8 cellular contexts compared by ENCODE assay signal in the genomic region with DNA sequence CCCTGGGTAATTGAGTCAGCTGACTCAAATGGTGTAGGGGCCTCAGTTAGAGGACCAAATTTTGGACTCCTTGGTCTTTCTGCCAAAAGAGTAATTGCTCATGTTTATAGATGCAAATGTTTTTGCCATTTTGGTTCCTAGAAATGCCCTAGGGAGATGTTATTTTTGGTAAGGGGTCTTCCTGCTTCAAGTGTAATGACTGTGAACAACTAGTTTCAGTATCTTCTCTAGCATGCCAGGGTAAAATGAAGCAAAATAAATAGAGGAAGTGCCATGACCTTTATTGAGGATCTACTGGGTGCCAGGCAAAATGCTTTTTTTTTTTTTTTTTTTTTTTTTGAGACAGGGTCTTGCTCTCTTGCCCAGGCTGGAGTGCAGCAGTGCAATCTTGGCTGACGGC. TPM values are rescaled to one million over a fixed set of nuclear protein-coding genes. Genes with fewer than 3 reads are reported as not detected.
DNase-seq lines count a peak whose midpoint lies in the region; ATAC-seq, FAIRE-seq and TF ChIP-seq lines count a peak whose summit lies in the region.
"Not testable (repeated sequence)": the region's sequence is repeated elsewhere in the genome, so short reads cannot be mapped to it uniquely, and the experiment has no call there.

No MANE protein-coding gene starts in this region.

- not testable (repeated sequence) for H3K27ac ChIP-seq in BLaER1; CD4-positive, alpha-beta T cell (ENCODE audit: low read depth, low read length)

- not testable (repeated sequence) for ATAC-seq in CD4-positive, alpha-beta T cell (ENCODE audit: poor library complexity)
- ATAC-seq in T-helper 17 cell (peak; percentile 30), naive B cell (ENCODE audit: low read depth in 2 of 2) (peak; percentile 44 to 52)
- peak; percentile 3 for ATAC-seq in stimulated activated naive CD8-positive, alpha-beta T cell treated with anti-CD3 and anti-CD28 coated beads, Interleukin-15, Interleukin-2, amounts not matched to agents 100 U/mL and 50 U/mL, for 24 hours

- H3K9me3 ChIP-seq in BLaER1; CD4-positive, alpha-beta T cell (ENCODE audit: control insufficient read depth, low read length); T-helper 17 cell (ENCODE audit: control insufficient read depth, low read length, poor library complexity, severe bottlenecking): not testable (repeated sequence)

- H3K4me1 Mint-ChIP-seq in CD4-positive, alpha-beta T cell (ENCODE audit: low read depth), result peaks cover 34% of the 10 kb centered on the region
- H3K4me1 Mint-ChIP-seq in T-helper 17 cell (peaks cover 18% of the 10 kb centered on the region), naive B cell (peaks cover 67 to 85% (median 77%) of the 10 kb centered on the region in 3 donors)
- peaks cover 44% of the 10 kb centered on the region for H3K4me1 Mint-ChIP-seq in activated naive CD8-positive, alpha-beta T cell treated with anti-CD3 and anti-CD28 coated beads for 36 hours

- CTCF ChIA-PET in CD4-positive, alpha-beta T cell (lab: Charles Lee), result not testable (repeated sequence)

- H3K9ac ChIP-seq in BLaER1, result not testable (repeated sequence)

- H4K20me1 ChIP-seq in BLaER1, result 0 out of 2 replicates have a peak, but pooled peaks cover 11% of the 10 kb centered on the region

- H3K27ac Mint-ChIP-seq in CD4-positive, alpha-beta T cell; T-helper 17 cell: not testable (repeated sequence)
- H3K27ac Mint-ChIP-seq in activated naive CD8-positive, alpha-beta T cell treated with anti-CD3 and anti-CD28 coated beads for 36 hours, result peak overlapping the region; percentile 76
- H3K27ac Mint-ChIP-seq in naive B cell, result peak overlapping the region in 5 of 6 donors; percentile 69 to 100 (median 93)

- POLR2A ChIA-PET in CD4-positive, alpha-beta T cell (lab: Charles Lee), result not testable (repeated sequence)

- H3K4me2 ChIP-seq in BLaER1, result peak overlapping the region; percentile 98

- not testable (repeated sequence) for H3K36me3 Mint-ChIP-seq in CD4-positive, alpha-beta T cell (ENCODE audit: low read depth); T-helper 17 cell (ENCODE audit: low read depth); activated naive CD8-positive, alpha-beta T cell treated with anti-CD3 and anti-CD28 coated beads for 36 hours; naive B cell

- H3K4me3 ChIP-seq in BLaER1, result not testable (repeated sequence)

- H3K36me3 ChIP-seq in BLaER1, result not testable (repeated sequence)

- H3K4me1 ChIP-seq in BLaER1, result peaks cover 71% of the 10 kb centered on the region

- intact Hi-C loops in CD4-positive, alpha-beta T cell (cut with DNase I, micrococcal nuclease), result loop anchor here in 1 of 2 experiments (5.0 kb wide), 1 partner anchor 145 kb away; no protein-coding TSS in a partner anchor

- not testable (repeated sequence) for H3K27me3 Mint-ChIP-seq in CD4-positive, alpha-beta T cell; activated naive CD8-positive, alpha-beta T cell treated with anti-CD3 and anti-CD28 coated beads for 36 hours; naive B cell
- peaks cover 43% of the 10 kb centered on the region for H3K27me3 Mint-ChIP-seq in T-helper 17 cell

- H3K4me3 Mint-ChIP-seq in CD4-positive, alpha-beta T cell, result peak overlapping the region; percentile 49
- H3K4me3 Mint-ChIP-seq in T-helper 17 cell; activated naive CD8-positive, alpha-beta T cell treated with anti-CD3 and anti-CD28 coated beads for 36 hours: not testable (repeated sequence)
- H3K4me3 Mint-ChIP-seq in naive B cell, result peak overlapping the region; percentile 74 to 98 (median 92)

- not testable (repeated sequence) for H3K9me3 Mint-ChIP-seq in CD4-positive, alpha-beta T cell; activated naive CD8-positive, alpha-beta T cell treated with anti-CD3 and anti-CD28 coated beads for 36 hours; naive B cell

- DNase-seq in CD4-positive, alpha-beta T cell; GM19239 (ENCODE audit: insufficient read length, low spot score); T-helper 17 cell; activated naive CD8-positive, alpha-beta T cell treated with anti-CD3 and anti-CD28 coated beads for 36 hours; stimulated activated naive CD8-positive, alpha-beta T cell treated with anti-CD3 and anti-CD28 coated beads, Interleukin-15, Interleukin-2, amounts not matched to agents 100 U/mL and 50 U/mL, for 24 hours: not testable (repeated sequence)
- DNase-seq in MV-4-11 (lab: John Stamatoyannopoulos, UW), result peak; percentile 44
- DNase-seq in naive B cell, result peak; percentile 75

- not testable (repeated sequence) for TF ChIP-seq CTCF in CD4-positive, alpha-beta T cell (IDR thresholded peaks at IDR 0.05)

- not testable (repeated sequence) for H3K27me3 ChIP-seq in BLaER1; CD4-positive, alpha-beta T cell (ENCODE audit: control insufficient read depth, insufficient read depth, low read length)

- peak; percentile 64 for FAIRE-seq in GM19239 (lab: Jason Lieb, UNC)

RNA-seq across cellular contexts. Expression of a gene that starts 2.5 kb away (rescaled TPM):
- 1 to 10 TPM; 1.7 to 2.0 TPM for total RNA-seq in CD4-positive, alpha-beta T cell
- 1 to 10 TPM; 3.2 to 6.9 TPM for total RNA-seq in T-helper 17 cell
- total RNA-seq in activated naive CD8-positive, alpha-beta T cell treated with anti-CD3 and anti-CD28 coated beads for 36 hours, result 10 to 100 TPM; 27.6 to 29.4 TPM
- polyA plus RNA-seq in naive B cell (ENCODE audit: low read depth in 6 of 6), result 10 to 100 TPM in 5 of 6 donors, 1 to 10 TPM in 1; 5.9 to 18.8 (median 12.9) TPM
